Comparison of ENCODE assay signal across 6 cellular contexts in genomic region chr17:74760404-74761105, GRCh38. TPM values are rescaled to one million over a fixed set of nuclear protein-coding genes. Genes with fewer than 3 reads are reported as not detected.
A peak's percentile ranks its signal among the peaks of the same experiment; 100 is the strongest.
DNase-seq lines count a peak whose midpoint lies in the region; ATAC-seq and TF ChIP-seq lines count a peak whose summit lies in the region.

No MANE protein-coding gene starts in this region.

- H3K4me1 ChIP-seq in A673 (ENCODE audit: insufficient read depth, low read length, poor library complexity, severe bottlenecking) (peaks cover 47% of the 10 kb centered on the region), iPS-15b (ENCODE audit: control insufficient read depth, insufficient read depth, low read length) (peaks cover 22% of the 10 kb centered on the region)

- BruUV-seq in A673 (replicated peaks; lab: Mats Ljungman, UMichigan), result no TSS peak

- H3K9me3 ChIP-seq in A673 (ENCODE audit: low read depth, low read length, poor library complexity, severe bottlenecking), result no peaks in the 10 kb centered on the region
- no peaks in the 10 kb centered on the region for H3K9me3 ChIP-seq in iPS-15b (ENCODE audit: control insufficient read depth, insufficient read depth, low read length)

- H3K36me3 ChIP-seq in A673 (ENCODE audit: insufficient read depth, low read length, poor library complexity, severe bottlenecking) (no peaks in the 10 kb centered on the region), iPS-15b (ENCODE audit: control insufficient read depth, insufficient read depth, low read length) (peaks cover under 1% of the 10 kb centered on the region)

- intact Hi-C loops in A673 (cut with micrococcal nuclease; ENCODE audit: unreplicated experiment), result no loop called here

- CTCF ChIA-PET in A673 (lab: Charles Lee) (interaction anchor here (0.6 kb wide), 1 partner anchor 16 kb away, joined by 3 read pairs; a partner anchor contains a TSS), RWPE1 (lab: Yijun Ruan, JAX) (interaction anchor here (1.2 to 5.5 kb wide), 5 partner anchors 10 to 304 kb away, joined by 3 to 41 read pairs (median 15); no protein-coding TSS in a partner anchor)

- H3K27me3 ChIP-seq in A673 (replicated peaks; ENCODE audit: insufficient read depth, low read depth, low read length, poor library complexity) (no peaks in the 10 kb centered on the region), iPS-15b (ENCODE audit: control insufficient read depth, insufficient read depth, low read length) (no peaks in the 10 kb centered on the region)

- ATAC-seq in HG02798 (IDR thresholded peaks at IDR 0.05; ENCODE audit: poor library complexity, unreplicated experiment), result no peak

- H3K9ac ChIP-seq in iPS-15b (ENCODE audit: low read depth, low read length), result peak overlapping the region; percentile 54

- DNase-seq in A673 (ENCODE audit: low spot score), result peak; percentile 56
- peak; percentile 74 for DNase-seq in RWPE1 (ENCODE audit: low spot score)
- no peak for DNase-seq in NOMO-1 treated with DMSO at 0.1 percent for 48 hours (lab: John Stamatoyannopoulos, UW; ENCODE audit: unreplicated experiment)
- DNase-seq in NCI-H128 (lab: John Stamatoyannopoulos, UW; ENCODE audit: unreplicated experiment), result no peak

- H3K27ac ChIP-seq in A673 (ENCODE audit: low read depth, low read length, poor library complexity, severe bottlenecking) (peak overlapping the region; percentile 82), RWPE1 (peak overlapping the region; percentile 100)

- POLR2A ChIA-PET in A673 (lab: Charles Lee; ENCODE audit: low non-redundant PET) (interaction anchor here (0.6 kb wide), 1 partner anchor 10 kb away, joined by 6 read pairs; no protein-coding TSS in a partner anchor), RWPE1 (lab: Yijun Ruan, JAX; ENCODE audit: low non-redundant PET) (interaction anchor here (1.4 to 2.2 kb wide), 3 partner anchors 9 to 16 kb away, joined by 5 to 17 read pairs (median 8); partner anchors contain the start of gene NAT9)

- TF ChIP-seq CTCF in A673 (conservative IDR thresholded peaks at IDR 0.05; ENCODE audit: low read depth, low read length), result no peak
- no peak for TF ChIP-seq CTCF in RWPE1 (conservative IDR thresholded peaks at IDR 0.05; ENCODE audit: low read depth)

- H3K4me3 ChIP-seq in A673 (ENCODE audit: low read depth, low read length, poor library complexity, severe bottlenecking) (no peak overlapping the region), iPS-15b (ENCODE audit: low read depth, low read length) (peak overlapping the region; percentile 13)

RNA-seq across cellular contexts. Expression of gene NHERF1, which starts 12.1 kb away (rescaled TPM):
- total RNA-seq in A673 (2021), result 33.8 and 47.9 TPM in 2 replicates

RNA-seq across cellular contexts. Expression of gene NAT9, which starts 15.6 kb away (rescaled TPM):
- total RNA-seq in A673 (2021), result 55.6 and 60.6 TPM in 2 replicates

RNA-seq across cellular contexts. Expression of gene RAB37, which starts 23.5 kb away (rescaled TPM):
- not detected in 2 replicates for total RNA-seq in A673 (2021)

RNA-seq across cellular contexts. Expression of gene CD300LF, which starts 47.8 kb away (rescaled TPM):
- not detected in 2 replicates for total RNA-seq in A673 (2021)

Comparison
In these comparisons a context has a peak if more than half of its experiments do, and no peak if none do; other contexts are left out.
1. DNase-seq: peak in A673 (single experiment) and RWPE1 (single experiment); none in NOMO-1 treated with DMSO at 0.1 percent for 48 hours (single experiment) and NCI-H128 (single experiment).